ENCODE assay signal across 10 cellular contexts in genomic region chr22:17086750-17087149, GRCh38. TPM values are rescaled to one million over a fixed set of nuclear protein-coding genes. Genes with fewer than 3 reads are reported as not detected.
DNase-seq lines count a peak whose midpoint lies in the region; ATAC-seq and TF ChIP-seq lines count a peak whose summit lies in the region.
"Had no signal": no experiment of that assay in that cellular context is flagged by ENCODE, and none has a peak within 500 bp of the region (broad histone marks: within the 10 kb centered on the region; RNA-seq: fewer than 3 reads in every experiment).

No MANE protein-coding gene starts in this region.

- H3F3A ChIP-seq in SK-N-SH (replicated peaks; ENCODE audit: insufficient read depth) = peaks cover 3% of the 10 kb centered on the region

- H3K4me3 ChIP-seq in SK-N-SH (ENCODE audit: low read depth in 2 of 2, low read length in 1 of 2) = no peak overlapping the region
- H3K4me3 ChIP-seq in esophagus muscularis mucosa = peak overlapping the region; percentile 74 to 83 (median 80)

- H3K4me2 ChIP-seq in SK-N-SH = peak overlapping the region; percentile 82

- H3K27ac ChIP-seq in SK-N-SH (ENCODE audit: low read depth in 2 of 2, low read length in 1 of 2) (no peak overlapping the region), esophagus muscularis mucosa (replicated peaks in 1 of 4) (peak overlapping the region in 1 of 4 donors; percentile 89)
- H3K27ac ChIP-seq: 22Rv1 had no signal

- no peak overlapping the region for H3K9ac ChIP-seq in SK-N-SH

- ATAC-seq in SK-N-SH treated with all-trans-retinoic acid at 6 μM for 48 hours (no peak), HG03354 (IDR thresholded peaks at IDR 0.05; ENCODE audit: poor library complexity, severe bottlenecking, unreplicated experiment) (no peak)
- no peak for ATAC-seq in stimulated activated effector memory CD8-positive, alpha-beta T cell treated with anti-CD3 and anti-CD28 coated beads, Interleukin-12 subunit alpha, Interleukin-12 subunit beta, amount 100 ng/mL, for 72 hours

- H3K27me3 ChIP-seq in SK-N-SH (ENCODE audit: insufficient read depth) (peaks cover 4% of the 10 kb centered on the region; the same call in 1 of the 2 replicates), esophagus muscularis mucosa (peaks cover 0 to 25% (median 6%) of the 10 kb centered on the region in 4 donors)

- H3K4me1 Mint-ChIP-seq in T-helper 2 cell treated with Interferon-gamma antibody and Interleukin-4, amounts not matched to agents 5 μg/mL and 100 μg/mL, for 36 hours (ENCODE audit: low read depth) = peaks cover 45% of the 10 kb centered on the region
- H3K4me1 Mint-ChIP-seq in stimulated activated effector memory CD8-positive, alpha-beta T cell treated with anti-CD3 and anti-CD28 coated beads, Interleukin-12 subunit alpha, Interleukin-12 subunit beta, amount 100 ng/mL, for 72 hours = peaks cover 61% of the 10 kb centered on the region

- no peaks in the 10 kb centered on the region for H3K9me3 Mint-ChIP-seq in T-helper 2 cell treated with Interferon-gamma antibody and Interleukin-4, amounts not matched to agents 5 μg/mL and 100 μg/mL, for 36 hours
- no peaks in the 10 kb centered on the region for H3K9me3 Mint-ChIP-seq in stimulated activated effector memory CD8-positive, alpha-beta T cell treated with anti-CD3 and anti-CD28 coated beads, Interleukin-12 subunit alpha, Interleukin-12 subunit beta, amount 100 ng/mL, for 72 hours

- TF ChIP-seq CTCF in SK-N-SH (IDR thresholded peaks at IDR 0.05) (no peak), esophagus muscularis mucosa (IDR thresholded peaks at IDR 0.05) (no peak)

- H2AFZ ChIP-seq in SK-N-SH (ENCODE audit: low read depth) = no peak overlapping the region

- H3K9me3 ChIP-seq in SK-N-SH = no peaks in the 10 kb centered on the region
- H3K9me3 ChIP-seq in esophagus muscularis mucosa = no peaks in the 10 kb centered on the region

- H3K4me3 Mint-ChIP-seq in T-helper 2 cell treated with Interferon-gamma antibody and Interleukin-4, amounts not matched to agents 5 μg/mL and 100 μg/mL, for 36 hours = peak overlapping the region; percentile 93
- peak overlapping the region; percentile 79 for H3K4me3 Mint-ChIP-seq in stimulated activated effector memory CD8-positive, alpha-beta T cell treated with anti-CD3 and anti-CD28 coated beads, Interleukin-12 subunit alpha, Interleukin-12 subunit beta, amount 100 ng/mL, for 72 hours

- intact Hi-C loops in esophagus muscularis mucosa (cut with DNase I) = loop anchor here (5.0 kb wide), 1 partner anchor 71 kb away; the partner anchor contains the start of gene HDHD5

- H3K4me1 ChIP-seq in SK-N-SH (ENCODE audit: control insufficient read depth in 1 of 2, insufficient read depth in 2 of 2, low read depth in 1 of 2, low read length in 1 of 2) (no peaks in the 10 kb centered on the region), esophagus muscularis mucosa (peaks cover 6 to 37% (median 31%) of the 10 kb centered on the region in 4 donors)

- WGBS in SK-N-SH (ENCODE audit: low lambda C conversion rate) = 29% methylated on average over 7 of the region's 7 CpGs
- WGBS in esophagus muscularis mucosa = 67% methylated on average over 7 of the region's 7 CpGs

- no peak for DNase-seq in SK-N-SH
- DNase-seq in T-helper 2 cell treated with Interferon-gamma antibody and Interleukin-4, amounts not matched to agents 5 μg/mL and 100 μg/mL, for 36 hours (ENCODE audit: low spot score) = no peak
- DNase-seq in esophagus muscularis mucosa (ENCODE audit: extremely low spot score) = no peak
- DNase-seq in stimulated activated effector memory CD8-positive, alpha-beta T cell treated with anti-CD3 and anti-CD28 coated beads, Interleukin-12 subunit alpha, Interleukin-12 subunit beta, amount 100 ng/mL, for 72 hours (ENCODE audit: low spot score in 2 of 2) = no peak
- no peak for DNase-seq in D341Med (ENCODE audit: low spot score)
- no peak for DNase-seq in NCI-H1436 (lab: John Stamatoyannopoulos, UW)
- DNase-seq: NCI-H1092 had no signal

- peaks cover 34% of the 10 kb centered on the region for H3K36me3 Mint-ChIP-seq in T-helper 2 cell treated with Interferon-gamma antibody and Interleukin-4, amounts not matched to agents 5 μg/mL and 100 μg/mL, for 36 hours (ENCODE audit: low read depth)
- H3K36me3 Mint-ChIP-seq in stimulated activated effector memory CD8-positive, alpha-beta T cell treated with anti-CD3 and anti-CD28 coated beads, Interleukin-12 subunit alpha, Interleukin-12 subunit beta, amount 100 ng/mL, for 72 hours = peaks cover 8% of the 10 kb centered on the region

- TF ChIP-seq POLR2A in esophagus muscularis mucosa (IDR thresholded peaks at IDR 0.05; ENCODE audit: low read depth) = no peak

- peaks cover 3% of the 10 kb centered on the region for H3K79me2 ChIP-seq in SK-N-SH (ENCODE audit: insufficient read depth)

- H3K27ac Mint-ChIP-seq in T-helper 2 cell treated with Interferon-gamma antibody and Interleukin-4, amounts not matched to agents 5 μg/mL and 100 μg/mL, for 36 hours = peak overlapping the region; percentile 85
- no peak overlapping the region for H3K27ac Mint-ChIP-seq in stimulated activated effector memory CD8-positive, alpha-beta T cell treated with anti-CD3 and anti-CD28 coated beads, Interleukin-12 subunit alpha, Interleukin-12 subunit beta, amount 100 ng/mL, for 72 hours

- peaks cover 17% of the 10 kb centered on the region for H4K20me1 ChIP-seq in SK-N-SH (ENCODE audit: insufficient read depth)

- no peaks in the 10 kb centered on the region for H3K27me3 Mint-ChIP-seq in T-helper 2 cell treated with Interferon-gamma antibody and Interleukin-4, amounts not matched to agents 5 μg/mL and 100 μg/mL, for 36 hours (ENCODE audit: low read depth)

- TF ChIP-seq EP300 in SK-N-SH (IDR thresholded peaks at IDR 0.05; ENCODE audit: borderline replicate concordance in 1 of 2, low read depth in 1 of 2, low read length in 1 of 2) (no peak), esophagus muscularis mucosa (IDR thresholded peaks at IDR 0.05) (no peak)

- CTCF ChIA-PET in SK-N-SH (lab: Yijun Ruan, JAX) = interaction anchor here (1.4 to 1.9 kb wide), 2 partner anchors 9 to 12 kb away, joined by 3 to 7 read pairs; no protein-coding TSS in a partner anchor

- H3K9me2 ChIP-seq in SK-N-SH = no peaks in the 10 kb centered on the region

- H3K36me3 ChIP-seq in SK-N-SH (replicated peaks in 1 of 2; ENCODE audit: control insufficient read depth in 1 of 2, insufficient read depth in 2 of 2, low read length in 1 of 2) = no peaks in the 10 kb centered on the region
- no peaks in the 10 kb centered on the region for H3K36me3 ChIP-seq in esophagus muscularis mucosa

- TF ChIP-seq RAD21 in SK-N-SH (IDR thresholded peaks at IDR 0.05; ENCODE audit: low read length) = no peak

- POLR2A ChIA-PET in SK-N-SH (lab: Yijun Ruan, JAX) = no interaction called here

TF ChIP-seq in SK-N-SH, 30 proteins besides CTCF, POLR2A, EP300 and RAD21 (continues in another document):
- TF ChIP-seq USF2 (IDR thresholded peaks at IDR 0.05; ENCODE audit: borderline replicate concordance, low read depth, low read length) (no peak), GATA2 (CRISPR knock-in tag; IDR thresholded peaks at IDR 0.05) (no peak)

TF ChIP-seq in SK-N-SH treated with all-trans-retinoic acid at 6 μM for 48 hours, 23 proteins besides CTCF, POLR2A, EP300 and RAD21:
- TF ChIP-seq GLIS3 (CRISPR knock-in tag; IDR thresholded peaks at IDR 0.05) (no peak), ISL1 (CRISPR knock-in tag; IDR thresholded peaks at IDR 0.05) (no peak), ZFP3 (CRISPR knock-in tag; IDR thresholded peaks at IDR 0.05) (no peak), ZNF565 (CRISPR knock-in tag; conservative IDR thresholded peaks at IDR 0.05; ENCODE audit: low read depth) (no peak), ARNTL (CRISPR knock-in tag; IDR thresholded peaks at IDR 0.05; ENCODE audit: borderline replicate concordance, low read depth) (no peak), ZFP30 (CRISPR knock-in tag; IDR thresholded peaks at IDR 0.05) (no peak), OSR1 (CRISPR knock-in tag; IDR thresholded peaks at IDR 0.05) (no peak), CSDC2 (CRISPR knock-in tag; IDR thresholded peaks at IDR 0.05) (no peak), POU6F1 (CRISPR knock-in tag; IDR thresholded peaks at IDR 0.05; ENCODE audit: borderline replicate concordance, low read depth) (no peak)

RNA-seq across cellular contexts. Expression of gene IL17RA, which starts 1.9 kb away (rescaled TPM):
- 4.2 and 4.5 TPM in 2 replicates for polyA plus RNA-seq in SK-N-SH (2012; rRNA removed)
- 2.3 and 3.5 TPM in 2 replicates for polyA plus RNA-seq in SK-N-SH (2012; cell fraction: cytosol; rRNA removed)
- 5.5 and 5.9 TPM in 2 replicates for polyA plus RNA-seq in SK-N-SH (2012; cell fraction: nucleus; rRNA removed)
- 10 to 100 TPM in 3 of 4 donors, 1 to 10 TPM in 1; 8.7 to 16.2 (median 14.0) TPM for total RNA-seq in esophagus muscularis mucosa

RNA-seq across cellular contexts. Expression of gene TMEM121B, which starts 34.4 kb away (rescaled TPM):
- polyA plus RNA-seq in SK-N-SH (2012; rRNA removed) = 0.08 and 0.13 TPM in 2 replicates
- 0.12 and 0.21 TPM in 2 replicates for polyA plus RNA-seq in SK-N-SH (2012; cell fraction: cytosol; rRNA removed)
- polyA plus RNA-seq in SK-N-SH (2012; cell fraction: nucleus; rRNA removed) = 0.36 and 0.63 TPM in 2 replicates
- total RNA-seq in esophagus muscularis mucosa = under 1 TPM; 0.32 to 0.50 (median 0.41) TPM

Comparison
In these comparisons a context has a peak if more than half of its experiments do, and no peak if none do; other contexts are left out.
1. H3K4me3 ChIP-seq: peak in esophagus muscularis mucosa (4 of 4); none in SK-N-SH (0 of 2).